ENCODE assay signal across 8 cellular contexts in genomic region chr15:48250640-48251076, GRCh38. TPM values are rescaled to one million over a fixed set of nuclear protein-coding genes. Genes with fewer than 3 reads are reported as not detected.
DNase-seq lines count a peak whose midpoint lies in the region; ATAC-seq and TF ChIP-seq lines count a peak whose summit lies in the region.

No MANE protein-coding gene starts in this region.

- no TSS peak for BruUV-seq in PC-9 (replicated peaks; lab: Mats Ljungman, UMichigan)

- H3K23ac ChIP-seq in mesendoderm (ENCODE audit: low read length), result no peak overlapping the region

- H3K79me2 ChIP-seq in PC-9 (ENCODE audit: low read depth), result no peaks in the 10 kb centered on the region
- H3K79me2 ChIP-seq in mesendoderm (ENCODE audit: control insufficient read depth, insufficient read depth, low read length), result no peaks in the 10 kb centered on the region

- no peak overlapping the region for H3K4me3 ChIP-seq in PC-9
- H3K4me3 ChIP-seq in coronary artery, result no peak overlapping the region
- H3K4me3 ChIP-seq in mesendoderm (ENCODE audit: low read length), result no peak overlapping the region
- no peak overlapping the region for H3K4me3 ChIP-seq in effector memory CD4-positive, alpha-beta T cell (ENCODE audit: insufficient read depth, low read depth, low read length, poor library complexity, severe bottlenecking)

- H3K36me3 ChIP-seq in PC-9 (ENCODE audit: low read depth) (no peaks in the 10 kb centered on the region), mesendoderm (ENCODE audit: control insufficient read depth, insufficient read depth, low read length) (no peaks in the 10 kb centered on the region)
- H3K36me3 ChIP-seq in effector memory CD4-positive, alpha-beta T cell (ENCODE audit: control insufficient read depth, insufficient read depth, low read length), result no peaks in the 10 kb centered on the region

- POLR2A ChIA-PET in PC-9 (lab: Charles Lee; ENCODE audit: unreplicated experiment), result interaction anchor here (0.6 kb wide), 1 partner anchor 1139 kb away, joined by 5 read pairs; no protein-coding TSS in a partner anchor

- no peaks in the 10 kb centered on the region for H4K20me1 ChIP-seq in PC-9 (ENCODE audit: insufficient read depth)

- H3K9ac ChIP-seq in mesendoderm (ENCODE audit: low read length), result no peak overlapping the region

- H3K4ac ChIP-seq in mesendoderm (ENCODE audit: low read depth, low read length), result no peak overlapping the region

- H3K18ac ChIP-seq in mesendoderm (ENCODE audit: low read length), result no peak overlapping the region

- H3K56ac ChIP-seq in mesendoderm (ENCODE audit: low read length), result peak overlapping the region; percentile 54

- no peak overlapping the region for H2AFZ ChIP-seq in PC-9

- CTCF ChIA-PET in PC-9 (lab: Charles Lee), result no interaction called here

- H3K9me3 ChIP-seq in PC-9 (ENCODE audit: insufficient read depth, low read depth), result no peaks in the 10 kb centered on the region
- H3K9me3 ChIP-seq in effector memory CD4-positive, alpha-beta T cell (ENCODE audit: control insufficient read depth, low read length), result no peaks in the 10 kb centered on the region

- H2BK120ac ChIP-seq in mesendoderm (ENCODE audit: low read depth, low read length), result no peak overlapping the region

- H3K27me3 ChIP-seq in PC-9 (ENCODE audit: insufficient read depth, low read depth) (peaks cover 23% of the 10 kb centered on the region), mesendoderm (ENCODE audit: insufficient read depth, low read length, poor library complexity) (no peaks in the 10 kb centered on the region)
- H3K27me3 ChIP-seq in effector memory CD4-positive, alpha-beta T cell (replicated peaks; ENCODE audit: control insufficient read depth, insufficient read depth, low read length, poor library complexity, severe bottlenecking), result no peaks in the 10 kb centered on the region

- WGBS in mesendoderm (ENCODE audit: extremely low coverage, insufficient coverage, low lambda C conversion rate), result no CpG with 5 or more reads among the region's 6 CpGs

- H3K4me1 ChIP-seq in PC-9 (replicated peaks; ENCODE audit: insufficient read depth), result no peaks in the 10 kb centered on the region
- H3K4me1 ChIP-seq in mesendoderm (ENCODE audit: control insufficient read depth, low read depth, low read length), result peaks cover 2% of the 10 kb centered on the region
- H3K4me1 ChIP-seq in effector memory CD4-positive, alpha-beta T cell (ENCODE audit: control insufficient read depth, insufficient read depth, low read length, poor library complexity, severe bottlenecking), result no peaks in the 10 kb centered on the region

- intact Hi-C loops in PC-9 (cut with micrococcal nuclease; ENCODE audit: unreplicated experiment), result no loop called here

- H2BK5ac ChIP-seq in mesendoderm (ENCODE audit: low read length), result no peak overlapping the region

- ATAC-seq in HG03095 (IDR thresholded peaks at IDR 0.05; ENCODE audit: unreplicated experiment), result no peak

- no peak overlapping the region for H2BK15ac ChIP-seq in mesendoderm (replicated peaks; ENCODE audit: low read depth)

- H3K27ac ChIP-seq in PC-9, result no peak overlapping the region
- no peak overlapping the region for H3K27ac ChIP-seq in coronary artery
- H3K27ac ChIP-seq in mesendoderm (ENCODE audit: low read depth, low read length), result no peak overlapping the region
- no peak overlapping the region for H3K27ac ChIP-seq in effector memory CD4-positive, alpha-beta T cell (ENCODE audit: insufficient read depth, low read length, poor library complexity, severe bottlenecking)

- H2AK5ac ChIP-seq in mesendoderm (ENCODE audit: low read length), result no peak overlapping the region

- peak; percentile 60 for TF ChIP-seq CTCF in PC-9 (conservative IDR thresholded peaks at IDR 0.05)
- peak; percentile 34 for TF ChIP-seq CTCF in coronary artery (IDR thresholded peaks at IDR 0.05)

- no peaks in the 10 kb centered on the region for H3K9me2 ChIP-seq in PC-9 (ENCODE audit: insufficient read depth)

- no peaks in the 10 kb centered on the region for H3F3A ChIP-seq in PC-9 (ENCODE audit: insufficient read depth, low read depth)

- peak; percentile 4 for DNase-seq in stimulated activated CD4-positive, alpha-beta T cell treated with anti-CD3 and anti-CD28 coated beads, Interleukin-15, amount 100 ng/mL, for 24 hours
- DNase-seq in stimulated activated CD4-positive, alpha-beta T cell treated with anti-CD3 and anti-CD28 coated beads, Interleukin-1b, Interleukin-23, amount 100 ng/mL, for 48 hours, result no peak
- DNase-seq in KG1 (lab: John Stamatoyannopoulos, UW), result peak; percentile 32
- DNase-seq in PC-9, result no peak
- no peak for DNase-seq in coronary artery (ENCODE audit: low spot score)
- DNase-seq in mesendoderm, result peak; percentile 87
- no peak for DNase-seq in effector memory CD4-positive, alpha-beta T cell

- H3K79me1 ChIP-seq in mesendoderm (ENCODE audit: low read length), result no peaks in the 10 kb centered on the region

- H3K4me2 ChIP-seq in PC-9 (no peak overlapping the region), mesendoderm (ENCODE audit: low read length) (no peak overlapping the region)

- H4K8ac ChIP-seq in mesendoderm (ENCODE audit: low read depth, low read length), result no peak overlapping the region

- no peak overlapping the region for H4K5ac ChIP-seq in mesendoderm (ENCODE audit: low read length)

RNA-seq across cellular contexts. Expression of gene SLC12A1, which starts 44.6 kb away (rescaled TPM):
- total RNA-seq in PC-9 (2021), result not detected in 2 replicates
- 0.34 TPM for polyA plus RNA-seq in mesendoderm (2013, experiment 1 of 2)
- 0.35 TPM for polyA plus RNA-seq in mesendoderm (2013, experiment 2 of 2)

RNA-seq across cellular contexts. Expression of gene CTXN2, which starts 59.2 kb away (rescaled TPM):
- total RNA-seq in PC-9 (2021), result not detected in 2 replicates
- 0.06 TPM for polyA plus RNA-seq in mesendoderm (2013, experiment 1 of 2)
- 0.04 TPM for polyA plus RNA-seq in mesendoderm (2013, experiment 2 of 2)

Comparison
In these comparisons a context has a peak if more than half of its experiments do, and no peak if none do; other contexts are left out.
1. DNase-seq: peak in stimulated activated CD4-positive, alpha-beta T cell treated with anti-CD3 and anti-CD28 coated beads, Interleukin-15, amount 100 ng/mL, for 24 hours (single experiment), KG1 (single experiment) and mesendoderm (single experiment); none in stimulated activated CD4-positive, alpha-beta T cell treated with anti-CD3 and anti-CD28 coated beads, Interleukin-1b, Interleukin-23, amount 100 ng/mL, for 48 hours (single experiment), PC-9 (0 of 2), coronary artery (single experiment) and effector memory CD4-positive, alpha-beta T cell (0 of 3).